In genomic region chr2:169824373-169825333, GRCh38 we compare ENCODE assay signal across 8 cellular contexts. TPM values are rescaled to one million over a fixed set of nuclear protein-coding genes. Genes with fewer than 3 reads are reported as not detected.
DNase-seq lines count a peak whose midpoint lies in the region; ATAC-seq, FAIRE-seq and TF ChIP-seq lines count a peak whose summit lies in the region.

METTL5 (minus strand) TSS chr2:169824905; CDS start chr2:169824597, 308 bp downstream.

- peaks cover 15% of the 10 kb centered on the region for H3K36me3 Mint-ChIP-seq in brain

- ATAC-seq in HG03025 (IDR thresholded peaks at IDR 0.05; ENCODE audit: low FRiP score, unreplicated experiment): peak; percentile 59
- ATAC-seq in gastrocnemius medialis: peak; percentile 71

- peaks cover 69% of the 10 kb centered on the region for H3K4me1 Mint-ChIP-seq in brain

- H3K27me3 Mint-ChIP-seq in brain: peaks cover 17% of the 10 kb centered on the region

- H3K27ac ChIP-seq in 22Rv1 (peak within 1 kb of the TSS; percentile 66), iPS DF 6.9 (ENCODE audit: low read length) (no peak within 1 kb of the TSS), gastrocnemius medialis (peak within 1 kb of the TSS; percentile 85 to 97 (median 94))

- TF ChIP-seq POLR2A in gastrocnemius medialis (IDR thresholded peaks at IDR 0.05): peak; percentile 76 to 77

- H3K9me3 Mint-ChIP-seq in brain: no peaks in the 10 kb centered on the region

- in situ Hi-C loops in gastrocnemius medialis (cut with MboI; ENCODE audit: low sequenced_read_pairs in 4 of 4): loop anchor here (5.0 to 10.0 kb wide), 3 partner anchors 100 to 108 kb away; no protein-coding TSS in a partner anchor

- no peaks in the 10 kb centered on the region for H3K27me3 ChIP-seq in iPS DF 6.9 (ENCODE audit: control insufficient read depth, insufficient read depth, low read length)
- H3K27me3 ChIP-seq in gastrocnemius medialis: no peaks in the 10 kb centered on the region

- H3K27ac Mint-ChIP-seq in brain: peak within 1 kb of the TSS; percentile 87 to 95 (median 90)

- H3K4me1 ChIP-seq in iPS DF 6.9 (ENCODE audit: control insufficient read depth, insufficient read depth, low read length) (no peaks in the 10 kb centered on the region), gastrocnemius medialis (peaks cover 42 to 49% of the 10 kb centered on the region in 2 donors)

- H3K4me3 ChIP-seq in iPS DF 6.9 (ENCODE audit: low read length) (peak within 1 kb of the TSS; percentile 80; the same call in 1 of the 2 replicates), gastrocnemius medialis (peak within 1 kb of the TSS; percentile 72 to 90 (median 74))

- H3K9me3 ChIP-seq in iPS DF 6.9 (ENCODE audit: control insufficient read depth, insufficient read depth, low read length): no peaks in the 10 kb centered on the region
- no peaks in the 10 kb centered on the region for H3K9me3 ChIP-seq in gastrocnemius medialis

- H3K36me3 ChIP-seq in iPS DF 6.9 (ENCODE audit: control insufficient read depth, insufficient read depth, low read length) (peaks cover 2% of the 10 kb centered on the region; the same call in 1 of the 2 replicates), gastrocnemius medialis (peaks cover 0 to 15% of the 10 kb centered on the region in 2 donors)

- TF ChIP-seq CTCF in 22Rv1 (IDR thresholded peaks at IDR 0.05) (peak; percentile 90), brain (conservative IDR thresholded peaks at IDR 0.05) (peak; percentile 97 to 99), gastrocnemius medialis (IDR thresholded peaks at IDR 0.05 in 4 of 5, conservative IDR thresholded peaks at IDR 0.05 in 1 of 5) (peak; percentile 85 to 99 (median 97))

- H3K4me3 Mint-ChIP-seq in brain: peak within 1 kb of the TSS; percentile 89 to 93 (median 91)

- WGBS in iPS DF 6.9 (ENCODE audit: insufficient coverage, insufficient read length): no CpG with 5 or more reads among the region's 61 CpGs

- DNase-seq in GM18507 (ENCODE audit: extremely low spot score, insufficient read length, low read depth): peak; percentile 78
- DNase-seq in NCI-H2107 (lab: John Stamatoyannopoulos, UW): peak; percentile 60
- DNase-seq in UCSD-AML1 (lab: John Stamatoyannopoulos, UW; ENCODE audit: unreplicated experiment): peak; percentile 90
- DNase-seq in iPS DF 6.9 (ENCODE audit: low read depth, low spot score): peak; percentile 79
- DNase-seq in gastrocnemius medialis: peak; percentile 75 to 82

- intact Hi-C loops in gastrocnemius medialis (cut with DNase I; ENCODE audit: low total_unique reads): loop anchor here (1.0 to 10.0 kb wide), 6 partner anchors 26 to 310 kb away; partner anchors contain the start of genes PPIG and SSB

- FAIRE-seq in GM18507 (lab: Jason Lieb, UNC): peak; percentile 81

RNA-seq across cellular contexts. Expression of gene METTL5, which starts in this region (rescaled TPM):
- polyA plus RNA-seq in brain (ENCODE audit: insufficient read depth, low read depth, low replicate concordance): 35.3 TPM
- total RNA-seq in gastrocnemius medialis: 10 to 100 TPM; 24.8 to 63.7 (median 40.9) TPM
